ENCODE assay signal across 19 cellular contexts in genomic region chr15:97567411-97567810, GRCh38.
"Had no signal": no experiment of that assay in that cellular context is flagged by ENCODE, and none has a peak within 500 bp of the region (broad histone marks: within the 10 kb centered on the region; RNA-seq: fewer than 3 reads in every experiment).

No MANE protein-coding gene starts in this region.

- H3K27me3 Mint-ChIP-seq: stimulated activated memory B cell treated with anti-CD40 and anti-IgM and Interleukin-4, amounts not matched to agents 10 μg/mL and 1 μg/mL and 100 μg/mL, for 72 hours had no signal

- H3K4me1 ChIP-seq: esophagus squamous epithelium, prostate gland, sigmoid colon, transverse colon, vagina had no signal

- H3K27ac Mint-ChIP-seq: natural killer cell; stimulated activated memory B cell treated with anti-CD40 and anti-IgM and Interleukin-4, amounts not matched to agents 10 μg/mL and 1 μg/mL and 100 μg/mL, for 72 hours had no signal

- H3K36me3 Mint-ChIP-seq: natural killer cell; stimulated activated memory B cell treated with anti-CD40 and anti-IgM and Interleukin-4, amounts not matched to agents 10 μg/mL and 1 μg/mL and 100 μg/mL, for 72 hours had no signal

- ATAC-seq: natural killer cell; stimulated activated memory B cell treated with anti-CD40 and anti-IgM and Interleukin-4, amounts not matched to agents 10 μg/mL and 1 μg/mL and 100 μg/mL, for 72 hours; stimulated activated naive CD8-positive, alpha-beta T cell treated with anti-CD3 and anti-CD28 coated beads, Interleukin-15, Interleukin-2, amounts not matched to agents 100 U/mL and 50 U/mL, for 24 hours had no signal

- H3K36me3 ChIP-seq: esophagus squamous epithelium, neutrophil, prostate gland, sigmoid colon, thoracic aorta, transverse colon, vagina had no signal

- DNase-seq: caudate nucleus; cerebellar nuclear complex; effector memory CD4-positive, alpha-beta T cell; erythroblast; esophagus squamous epithelium; natural killer cell; right cardiac atrium; sigmoid colon; stimulated activated CD4-positive, alpha-beta T cell treated with anti-CD3 and anti-CD28 coated beads, Interleukin-2, amount 100 ng/mL, for 24 hours; stimulated activated CD4-positive, alpha-beta T cell treated with anti-CD3 and anti-CD28 coated beads, Interleukin-4, amount 100 ng/mL, for 24 hours; stimulated activated naive CD8-positive, alpha-beta T cell treated with anti-CD3 and anti-CD28 coated beads, Interleukin-15, Interleukin-2, amounts not matched to agents 100 U/mL and 50 U/mL, for 24 hours; transverse colon had no signal

- H3K9me3 ChIP-seq: neutrophil, prostate gland, vagina had no signal

- H3K4me3 Mint-ChIP-seq: natural killer cell; neural crest cell; stimulated activated memory B cell treated with anti-CD40 and anti-IgM and Interleukin-4, amounts not matched to agents 10 μg/mL and 1 μg/mL and 100 μg/mL, for 72 hours had no signal

- H3K4me3 ChIP-seq: esophagus squamous epithelium, lung, prostate gland, sigmoid colon, thoracic aorta, transverse colon, vagina had no signal

- H3K4me1 Mint-ChIP-seq: natural killer cell; stimulated activated memory B cell treated with anti-CD40 and anti-IgM and Interleukin-4, amounts not matched to agents 10 μg/mL and 1 μg/mL and 100 μg/mL, for 72 hours had no signal

- H3K27ac ChIP-seq: esophagus squamous epithelium, neutrophil, prostate gland, sigmoid colon, thoracic aorta, transverse colon, vagina had no signal

- H3K27me3 ChIP-seq: esophagus squamous epithelium, neutrophil, sigmoid colon, transverse colon, vagina had no signal
